ENCODE assay signal across 18 cellular contexts in the genomic region with DNA sequence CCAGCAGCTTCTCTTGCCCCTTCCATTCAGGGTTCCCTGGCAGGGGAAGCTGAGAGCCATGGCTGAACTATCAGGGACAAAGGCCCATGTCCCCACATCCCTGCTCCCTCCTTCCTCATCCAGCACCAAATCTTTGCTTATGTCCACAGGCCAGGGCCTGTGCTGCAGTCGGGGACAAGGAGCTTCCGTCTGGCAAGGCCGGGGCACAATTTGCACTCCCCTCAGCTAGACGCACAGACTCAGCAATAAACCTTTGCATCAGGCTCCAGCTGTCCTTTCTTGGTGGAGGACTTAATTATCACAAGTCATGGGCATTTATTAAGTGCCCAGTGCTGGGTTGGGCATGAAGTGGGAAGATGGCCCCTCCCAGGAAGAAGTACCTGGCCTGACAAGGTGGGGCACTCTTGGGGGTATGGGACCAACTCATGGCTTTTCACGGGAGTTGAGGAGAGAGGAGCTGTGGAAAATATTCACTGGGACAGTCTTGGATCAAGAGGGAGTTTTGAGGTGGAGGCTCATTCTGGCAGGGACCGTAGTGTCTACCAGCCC. TPM values are rescaled to one million over a fixed set of nuclear protein-coding genes. Genes with fewer than 3 reads are reported as not detected.
DNase-seq lines count a peak whose midpoint lies in the region; ATAC-seq and TF ChIP-seq lines count a peak whose summit lies in the region.
"Had no signal": no experiment of that assay in that cellular context is flagged by ENCODE, and none has a peak within 500 bp of the region (broad histone marks: within the 10 kb centered on the region; RNA-seq: fewer than 3 reads in every experiment).

No MANE protein-coding gene starts in this region.

- H2BK5ac ChIP-seq in neuronal stem cell (ENCODE audit: low read length) = no peak overlapping the region

- H3K4me3 ChIP-seq in hepatocyte = no peak overlapping the region
- no peak overlapping the region for H3K4me3 ChIP-seq in right lobe of liver
- H3K4me3 ChIP-seq in neuronal stem cell (ENCODE audit: low read length in 2 of 2) = no peak overlapping the region
- H3K4me3 ChIP-seq: BLaER1, GM23248, K562 had no signal

- peak overlapping the region; percentile 42 for H2AK5ac ChIP-seq in neuronal stem cell (ENCODE audit: low read depth, low read length)

- TF ChIP-seq POLR2A in right lobe of liver (IDR thresholded peaks at IDR 0.05) = no peak

- no peaks in the 10 kb centered on the region for H3K9me2 ChIP-seq in hepatocyte (replicated peaks; ENCODE audit: insufficient read depth)

- H3K79me2 ChIP-seq in hepatocyte = no peaks in the 10 kb centered on the region

- 71% methylated on average over 6 of the region's 6 CpGs for WGBS in hepatocyte (ENCODE audit: low lambda C conversion rate, missing lambda C conversion rate)
- WGBS in right lobe of liver (ENCODE audit: insufficient coverage, low coverage, low lambda C conversion rate, missing lambda C conversion rate) = 23% methylated on average over 3 of the region's 6 CpGs
- WGBS in neuronal stem cell (ENCODE audit: extremely low coverage in 2 of 2, insufficient read length in 2 of 2, insufficient replicate concordance in 1 of 2), 2 donors = no CpG with 5 or more reads among the region's 6 CpGs

- H3K27me3 ChIP-seq in hepatocyte (peaks cover 3% of the 10 kb centered on the region), right lobe of liver (no peaks in the 10 kb centered on the region), neuronal stem cell (ENCODE audit: control insufficient read depth in 3 of 3, insufficient read depth in 3 of 3, low read depth in 1 of 3, low read length in 3 of 3) (peaks cover 0 to 46% (median 3%) of the 10 kb centered on the region in 3 experiments)

- no peak overlapping the region for H4K8ac ChIP-seq in neuronal stem cell (ENCODE audit: low read depth, low read length)

- H3K4me1 ChIP-seq in hepatocyte (ENCODE audit: insufficient read depth) = no peaks in the 10 kb centered on the region
- H3K4me1 ChIP-seq in right lobe of liver = peaks cover 0 to 45% (median 16%) of the 10 kb centered on the region in 4 donors
- peaks cover 0 to 4% of the 10 kb centered on the region in 2 donors for H3K4me1 ChIP-seq in neuronal stem cell (ENCODE audit: control insufficient read depth in 2 of 2, insufficient read depth in 1 of 2, low read depth in 1 of 2, low read length in 2 of 2)

- DNase-seq in Right ventricle myocardium inferior (ENCODE audit: missing footprints) = peak; percentile 31
- no peak for DNase-seq in cardiac septum (ENCODE audit: low spot score)
- no peak for DNase-seq in hepatocyte (ENCODE audit: low spot score)
- no peak for DNase-seq in right lobe of liver
- DNase-seq in neuronal stem cell (ENCODE audit: low spot score) = no peak
- no peak for DNase-seq in substantia nigra (lab: John Stamatoyannopoulos, UW)
- no peak for DNase-seq in NCI-H774 (lab: John Stamatoyannopoulos, UW)
- DNase-seq: 8988T; CD4-positive, alpha-beta memory T cell; GM23248; HCEC 1CT; IMR-90 had no signal

- no peak overlapping the region for H3K14ac ChIP-seq in neuronal stem cell (ENCODE audit: low read length)

- no peak overlapping the region for H3K4ac ChIP-seq in neuronal stem cell (ENCODE audit: low read length)

- no peaks in the 10 kb centered on the region for H3K9me3 ChIP-seq in hepatocyte (ENCODE audit: low read depth)
- no peaks in the 10 kb centered on the region for H3K9me3 ChIP-seq in right lobe of liver
- no peaks in the 10 kb centered on the region for H3K9me3 ChIP-seq in neuronal stem cell (replicated peaks in 1 of 2; ENCODE audit: control insufficient read depth in 2 of 2, insufficient read depth in 1 of 2, low read depth in 1 of 2, low read length in 2 of 2)
- H3K9me3 ChIP-seq: BLaER1 had no signal

- peak overlapping the region; percentile 85 for H2BK12ac ChIP-seq in neuronal stem cell (ENCODE audit: low read length)

- intact Hi-C loops in Right ventricle myocardium inferior (cut with DNase I) = no loop called here
- intact Hi-C loops in cardiac septum (cut with DNase I) = no loop called here
- intact Hi-C loops in right lobe of liver (cut with DNase I) = no loop called here

- H2BK120ac ChIP-seq in neuronal stem cell (ENCODE audit: low read depth, low read length) = no peak overlapping the region

- H3K36me3 ChIP-seq in hepatocyte (replicated peaks; ENCODE audit: insufficient read depth, low read depth) (no peaks in the 10 kb centered on the region), right lobe of liver (no peaks in the 10 kb centered on the region), neuronal stem cell (replicated peaks in 1 of 2; ENCODE audit: control insufficient read depth in 2 of 2, insufficient read depth in 2 of 2, low read length in 2 of 2) (no peaks in the 10 kb centered on the region)
- H3K36me3 ChIP-seq: BLaER1 had no signal

- no peak overlapping the region for H2AFZ ChIP-seq in hepatocyte
- H2AFZ ChIP-seq in neuronal stem cell (ENCODE audit: low read length) = no peak overlapping the region
- H2AFZ ChIP-seq: GM23248 had no signal

- H3K79me1 ChIP-seq in neuronal stem cell (ENCODE audit: low read depth, low read length) = peaks cover 3% of the 10 kb centered on the region

- peak overlapping the region; percentile 54 for H3K27ac ChIP-seq in hepatocyte
- peak overlapping the region; percentile 81 to 98 (median 92) for H3K27ac ChIP-seq in right lobe of liver
- H3K27ac ChIP-seq in neuronal stem cell (replicated peaks; ENCODE audit: low read length) = no peak overlapping the region
- no peak overlapping the region for H3K27ac ChIP-seq in substantia nigra (ENCODE audit: low read depth, low read length, poor library complexity, severe bottlenecking)
- H3K27ac ChIP-seq: BLaER1, GM23248 had no signal

- H2BK15ac ChIP-seq in neuronal stem cell (ENCODE audit: low read length) = peak overlapping the region; percentile 42

- H4K91ac ChIP-seq in neuronal stem cell (ENCODE audit: low read depth, low read length, poor library complexity) = no peak overlapping the region

- no peak for ATAC-seq in Right ventricle myocardium inferior
- ATAC-seq in right lobe of liver = peak; percentile 5 to 37 (median 34)
- no peak for ATAC-seq in HG02973 (IDR thresholded peaks at IDR 0.05; ENCODE audit: unreplicated experiment)
- ATAC-seq: K562 had no signal

- H3K18ac ChIP-seq in neuronal stem cell (ENCODE audit: low read length) = no peak overlapping the region

- no peak overlapping the region for H3K4me2 ChIP-seq in hepatocyte
- no peak overlapping the region for H3K4me2 ChIP-seq in neuronal stem cell (ENCODE audit: insufficient read depth, low read length, poor library complexity, severe bottlenecking)
- H3K4me2 ChIP-seq: BLaER1 had no signal

- no peak overlapping the region for H3K9ac ChIP-seq in neuronal stem cell (ENCODE audit: low read depth, low read length, poor library complexity)
- H3K9ac ChIP-seq: BLaER1, GM23248 had no signal

- no peaks in the 10 kb centered on the region for H4K20me1 ChIP-seq in hepatocyte (ENCODE audit: insufficient read depth, poor library complexity, severe bottlenecking)

- TF ChIP-seq CTCF in hepatocyte (IDR thresholded peaks at IDR 0.05; ENCODE audit: poor library complexity) = no peak
- TF ChIP-seq CTCF in right lobe of liver (IDR thresholded peaks at IDR 0.05) = no peak

- peak overlapping the region; percentile 43 for H3K23ac ChIP-seq in neuronal stem cell (ENCODE audit: low read depth, low read length, poor library complexity)

RNA-seq across cellular contexts. Expression of gene GNAT1, which starts 4.9 kb away (rescaled TPM):
- not detected for total RNA-seq in Right ventricle myocardium inferior
- total RNA-seq in cardiac septum = not detected
- not detected in 2 replicates for total RNA-seq in hepatocyte
- not detected in 2 replicates for polyA plus RNA-seq in hepatocyte
- under 1 TPM in 1 of 6 experiments, not detected in 5; 0.07 TPM for total RNA-seq in right lobe of liver
- 0.03 TPM for polyA plus RNA-seq in neuronal stem cell (2013, experiment 1 of 2)
- polyA plus RNA-seq in neuronal stem cell (2013, experiment 2 of 2) = 0.04 TPM
- total RNA-seq: A673; CD4-positive, alpha-beta memory T cell; GM23248; IMR-90; K562 had no signal
- polyA plus RNA-seq: AG04450; CD14-positive monocyte; CD4-positive, alpha-beta memory T cell; GM23248; IMR-90; K562 had no signal

RNA-seq across cellular contexts. Expression of gene SLC38A3, which starts 8.7 kb away (rescaled TPM):
- total RNA-seq in Right ventricle myocardium inferior (10.3 TPM), cardiac septum (6.6 TPM), hepatocyte (22.6 and 24.7 TPM in 2 replicates), right lobe of liver (100 to 1,000 TPM in 4 of 6 experiments, 10 to 100 TPM in 2; 77.7 to 311 (median 190) TPM)
- 37.9 and 56.6 TPM in 2 replicates for polyA plus RNA-seq in hepatocyte
- 3.5 TPM for polyA plus RNA-seq in neuronal stem cell (2013, experiment 1 of 2)
- 3.2 TPM for polyA plus RNA-seq in neuronal stem cell (2013, experiment 2 of 2)
- total RNA-seq: A673; CD4-positive, alpha-beta memory T cell; GM23248 had no signal
- polyA plus RNA-seq: CD14-positive monocyte; CD4-positive, alpha-beta memory T cell had no signal

RNA-seq across cellular contexts. Expression of gene GNAI2, which starts 39.7 kb away (rescaled TPM):
- total RNA-seq in Right ventricle myocardium inferior (153 TPM), cardiac septum (153 TPM), hepatocyte (95.0 and 103 TPM in 2 replicates), right lobe of liver (100 to 1,000 TPM in 2 of 6 experiments, 10 to 100 TPM in 4; 73.3 to 125 (median 98.7) TPM)
- 219 and 233 TPM in 2 replicates for polyA plus RNA-seq in hepatocyte
- polyA plus RNA-seq in neuronal stem cell (2013, experiment 1 of 2) = 457 TPM
- polyA plus RNA-seq in neuronal stem cell (2013, experiment 2 of 2) = 458 TPM

RNA-seq across cellular contexts. Expression of gene SEMA3F, which starts 41.2 kb away (rescaled TPM):
- total RNA-seq in Right ventricle myocardium inferior = 12.3 TPM
- total RNA-seq in cardiac septum = 10.0 TPM
- 11.8 and 15.5 TPM in 2 replicates for total RNA-seq in hepatocyte
- polyA plus RNA-seq in hepatocyte = 13.9 and 16.8 TPM in 2 replicates
- total RNA-seq in right lobe of liver = 1 to 10 TPM; 1.2 to 5.9 (median 4.2) TPM
- polyA plus RNA-seq in neuronal stem cell (2013, experiment 1 of 2) = 68.0 TPM
- polyA plus RNA-seq in neuronal stem cell (2013, experiment 2 of 2) = 67.2 TPM
- total RNA-seq: CD4-positive, alpha-beta memory T cell had no signal
- polyA plus RNA-seq: CD14-positive monocyte; CD4-positive, alpha-beta memory T cell had no signal

Comparison
In these comparisons a context has a peak if more than half of its experiments do, and no peak if none do; other contexts are left out.
1. ATAC-seq: peak in right lobe of liver (4 of 4); none in Right ventricle myocardium inferior (single experiment) and HG02973 (single experiment).
2. H3K27ac ChIP-seq: peak in hepatocyte (single experiment) and right lobe of liver (3 of 3); none in neuronal stem cell (single experiment) and substantia nigra (single experiment).